Comparison of ENCODE assay signal across 8 cellular contexts in the genomic region with DNA sequence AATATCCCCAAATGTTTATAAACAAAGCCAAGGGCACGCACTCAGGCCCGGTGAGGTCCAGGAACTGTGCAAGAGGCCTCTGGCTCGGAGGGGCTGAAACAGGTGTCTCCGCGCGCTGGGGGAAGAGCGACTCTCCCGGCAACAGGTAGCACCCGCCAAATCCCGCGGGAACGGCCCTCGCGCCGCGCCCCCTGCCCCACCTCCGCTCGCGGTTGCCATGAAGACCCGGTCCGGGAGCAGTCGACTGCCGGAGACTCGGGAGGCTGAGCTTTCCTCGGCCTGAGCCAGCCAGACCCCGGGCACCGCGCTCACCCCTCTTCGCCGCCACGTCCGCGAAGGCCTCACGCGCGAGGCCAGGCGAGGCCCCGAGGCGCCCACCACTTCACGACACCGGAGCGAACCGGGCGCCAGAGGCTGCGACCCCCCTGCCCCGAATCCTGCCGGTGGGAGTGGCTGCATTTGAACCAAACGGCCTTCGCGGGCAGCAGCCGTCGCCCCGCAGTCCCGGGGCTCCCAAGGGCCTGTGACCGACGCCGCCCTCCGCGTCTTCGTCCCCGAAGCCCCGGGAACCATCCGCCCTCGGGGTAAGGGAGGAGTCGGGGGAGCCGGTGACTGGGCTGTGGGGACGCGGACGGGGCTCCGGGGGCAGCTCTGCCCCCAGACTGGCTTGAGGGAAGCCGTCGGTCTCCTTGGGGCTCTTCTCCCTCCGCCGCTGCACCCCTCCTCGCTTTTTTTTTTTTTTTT. TPM values are rescaled to one million over a fixed set of nuclear protein-coding genes. Genes with fewer than 3 reads are reported as not detected.
A peak's percentile ranks its signal among the peaks of the same experiment; 100 is the strongest.
DNase-seq lines count a peak whose midpoint lies in the region; ATAC-seq and TF ChIP-seq lines count a peak whose summit lies in the region.

A gene with protein sequence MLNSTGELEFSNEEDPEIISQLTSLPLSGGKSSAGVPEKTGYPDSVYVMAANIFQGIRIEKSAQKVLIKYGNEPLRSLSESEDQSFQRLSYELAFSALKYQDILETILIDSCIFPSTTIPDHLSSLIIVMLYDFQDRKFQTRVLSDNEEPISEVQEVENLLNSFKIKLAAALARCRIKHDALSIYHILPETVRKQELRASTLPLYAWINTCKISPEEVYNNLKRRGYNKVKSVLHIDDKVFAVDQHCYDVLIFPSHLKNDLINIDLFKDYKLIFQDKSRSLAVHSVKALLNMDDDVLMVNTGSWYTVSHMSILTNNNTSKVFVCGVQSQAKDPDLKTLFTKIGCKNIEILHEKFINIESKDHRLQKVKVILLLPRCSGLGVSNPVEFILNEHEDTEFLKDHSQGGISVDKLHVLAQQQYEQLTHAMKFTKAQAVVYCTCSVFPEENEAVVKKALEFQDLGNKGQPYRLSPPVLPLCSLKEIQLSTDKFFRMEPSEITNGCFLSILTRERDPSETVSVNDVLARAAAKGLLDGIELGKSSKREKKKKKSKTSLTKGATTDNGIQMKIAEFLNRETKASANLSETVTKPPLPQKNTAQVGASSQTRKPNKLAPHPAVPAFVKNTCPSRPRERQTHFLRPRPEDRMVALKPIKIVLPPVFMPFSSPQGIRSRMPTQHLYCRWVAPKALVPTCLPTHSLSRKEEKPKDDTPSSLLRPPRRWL (plus strand): TSS at position 239 of the 744 bp plus-strand sequence. CDS start 739 bp downstream, outside the sequence.

- H3K27ac ChIP-seq in body of pancreas, result peak within 1 kb of the TSS; percentile 28 to 89 (median 86)

- no peaks in the 10 kb centered on the region for H3K9me3 ChIP-seq in body of pancreas

- peak; percentile 47 to 78 (median 78) for TF ChIP-seq POLR2A in body of pancreas (IDR thresholded peaks at IDR 0.05)

- 1 to 2% methylated on average over 12 to 67 of the region's 75 CpGs for WGBS in body of pancreas, 2 donors

- ATAC-seq in HG02759 (IDR thresholded peaks at IDR 0.05; ENCODE audit: unreplicated experiment) (peak; percentile 78), body of pancreas (peak; percentile 95)

- H3K27me3 ChIP-seq in body of pancreas, result no peaks in the 10 kb centered on the region

- H3K36me3 ChIP-seq in body of pancreas (replicated peaks in 1 of 2; ENCODE audit: insufficient read depth in 1 of 2, low read depth in 2 of 2), result no peaks in the 10 kb centered on the region

- peak in 1 of 7 experiments; percentile 11 for TF ChIP-seq CTCF in body of pancreas (IDR thresholded peaks at IDR 0.05)

- H3K4me1 ChIP-seq in body of pancreas, result peaks cover 13% of the 10 kb centered on the region

- intact Hi-C loops in body of pancreas (cut with DNase I), result no loop called here

- peak within 1 kb of the TSS; percentile 67 to 82 for H3K4me3 ChIP-seq in body of pancreas

- DNase-seq in EL (peak; percentile 26), NCI-H748 (lab: John Stamatoyannopoulos, UW; ENCODE audit: unreplicated experiment) (peak; percentile 85), body of pancreas (peak; percentile 88 to 94 (median 92)), kidney glomerular epithelial cell (lab: John Stamatoyannopoulos, UW) (peak; percentile 27), NCI-H446 (lab: John Stamatoyannopoulos, UW) (no peak), SW 1271 (lab: John Stamatoyannopoulos, UW) (no peak)
- DNase-seq in stimulated activated CD4-positive, alpha-beta T cell treated with anti-CD3 and anti-CD28 coated beads, Interleukin-2, amount 100 ng/mL, for 24 hours, result peak; percentile 24 to 50

RNA-seq across cellular contexts. Expression of the gene that starts here (rescaled TPM):
- 10 to 100 TPM; 14.3 to 35.3 TPM for total RNA-seq in body of pancreas

Comparison
In these comparisons a context has a peak if more than half of its experiments do, and no peak if none do; other contexts are left out.
1. DNase-seq: peak in EL (single experiment), NCI-H748 (single experiment), body of pancreas (4 of 4), kidney glomerular epithelial cell (single experiment) and stimulated activated CD4-positive, alpha-beta T cell treated with anti-CD3 and anti-CD28 coated beads, Interleukin-2, amount 100 ng/mL, for 24 hours (2 of 2); none in NCI-H446 (0 of 2) and SW 1271 (0 of 2).